In genomic region chr9:127770905-127771569, GRCh38 we compare ENCODE assay signal across 8 cellular contexts. TPM values are rescaled to one million over a fixed set of nuclear protein-coding genes. Genes with fewer than 3 reads are reported as not detected.
DNase-seq lines count a peak whose midpoint lies in the region; ATAC-seq and TF ChIP-seq lines count a peak whose summit lies in the region.

No MANE protein-coding gene starts in this region.

- H2AFZ ChIP-seq in OCI-LY1 (ENCODE audit: low read length), result no peak overlapping the region

- no peaks in the 10 kb centered on the region for H3K27me3 ChIP-seq in HUES64 (ENCODE audit: insufficient read depth, low read length)
- H3K27me3 ChIP-seq in OCI-LY1 (ENCODE audit: insufficient read depth, low read length), result no peaks in the 10 kb centered on the region

- H3K9ac ChIP-seq in HUES64 (ENCODE audit: low read depth, low read length) (no peak overlapping the region), OCI-LY1 (ENCODE audit: low read length) (peak overlapping the region; percentile 53)

- no peaks in the 10 kb centered on the region for H4K20me1 ChIP-seq in OCI-LY1 (ENCODE audit: insufficient read depth, low read length)

- intact Hi-C loops in mucosa of descending colon (cut with DNase I, micrococcal nuclease), result no loop called here

- H3K9me3 ChIP-seq in HUES64 (ENCODE audit: insufficient read depth, low read depth, low read length), result no peaks in the 10 kb centered on the region
- no peaks in the 10 kb centered on the region for H3K9me3 ChIP-seq in OCI-LY1 (ENCODE audit: low read length)
- no peaks in the 10 kb centered on the region for H3K9me3 ChIP-seq in mucosa of descending colon

- peaks cover 9% of the 10 kb centered on the region; the same call in 1 of the 2 replicates for H3K4me1 ChIP-seq in HUES64 (ENCODE audit: insufficient read depth, low read length)
- H3K4me1 ChIP-seq in OCI-LY1 (ENCODE audit: insufficient read depth, low read length, severe bottlenecking), result peaks cover 61% of the 10 kb centered on the region
- peaks cover 14% of the 10 kb centered on the region for H3K4me1 ChIP-seq in mucosa of descending colon (ENCODE audit: low read depth)

- no peaks in the 10 kb centered on the region for H3K9me2 ChIP-seq in OCI-LY1 (ENCODE audit: low read depth, low read length)

- ATAC-seq in GM21515 (IDR thresholded peaks at IDR 0.05; ENCODE audit: unreplicated experiment), result peak; percentile 82
- ATAC-seq in mucosa of descending colon, result peak; percentile 98

- no peaks in the 10 kb centered on the region for H3F3A ChIP-seq in OCI-LY1 (ENCODE audit: insufficient read depth, low read length)

- DNase-seq in D341Med (ENCODE audit: low spot score) (peak; percentile 98), activated T-cell treated with anti-CD3 and anti-CD28 coated beads for 4 hours (peak; percentile 91), epithelial cell of prostate (ENCODE audit: low read depth, low spot score) (peak; percentile 91), mucosa of descending colon (peak; percentile 98 to 100 (median 99))
- DNase-seq in stimulated activated CD8-positive, alpha-beta memory T cell treated with anti-CD3 and anti-CD28 coated beads, Interleukin-2, amount 100 ng/mL, for 48 hours (ENCODE audit: low read depth in 2 of 2), result peak; percentile 96

- H3K4me3 ChIP-seq in HUES64 (ENCODE audit: low read length), result peak overlapping the region; percentile 67
- peak overlapping the region; percentile 64 for H3K4me3 ChIP-seq in OCI-LY1 (ENCODE audit: low read depth, low read length, poor library complexity, severe bottlenecking)
- H3K4me3 ChIP-seq in mucosa of descending colon, result peak overlapping the region; percentile 6

- 2% methylated on average over 41 of the region's 43 CpGs for WGBS in HUES64

- no peak for TF ChIP-seq CTCF in OCI-LY1 (IDR thresholded peaks at IDR 0.05; ENCODE audit: low read length)
- no peak for TF ChIP-seq CTCF in mucosa of descending colon (IDR thresholded peaks at IDR 0.05)

- H3K36me3 ChIP-seq in HUES64 (ENCODE audit: insufficient read depth, low read length), result no peaks in the 10 kb centered on the region
- no peaks in the 10 kb centered on the region for H3K36me3 ChIP-seq in OCI-LY1 (ENCODE audit: insufficient read depth, low read length)
- no peaks in the 10 kb centered on the region for H3K36me3 ChIP-seq in mucosa of descending colon (ENCODE audit: low read depth)

- H3K27ac ChIP-seq in HUES64 (ENCODE audit: low read depth, low read length) (no peak overlapping the region), OCI-LY1 (ENCODE audit: low read depth, low read length, poor library complexity, severe bottlenecking) (peak overlapping the region; percentile 69), epithelial cell of prostate (no peak overlapping the region)

- H3K4me2 ChIP-seq in OCI-LY1 (ENCODE audit: low read length), result peak overlapping the region; percentile 86

- no peaks in the 10 kb centered on the region for H3K79me2 ChIP-seq in OCI-LY1 (ENCODE audit: insufficient read depth, low read length)

RNA-seq across cellular contexts. Expression of gene SH2D3C, which starts 7.4 kb away (rescaled TPM):
- polyA plus RNA-seq in HUES64 (2013, experiment 1 of 2), result 1.6 TPM
- 3.1 TPM for polyA plus RNA-seq in HUES64 (2013, experiment 2 of 2)
- total RNA-seq in mucosa of descending colon, result 1 to 10 TPM; 3.2 to 7.4 (median 4.7) TPM

RNA-seq across cellular contexts. Expression of gene CDK9, which starts 14.8 kb away (rescaled TPM):
- polyA plus RNA-seq in HUES64 (2013, experiment 1 of 2), result 61.8 TPM
- polyA plus RNA-seq in HUES64 (2013, experiment 2 of 2), result 57.8 TPM
- total RNA-seq in mucosa of descending colon, result 100 to 1,000 TPM in 1 of 3 donors, 10 to 100 TPM in 2; 67.8 to 111 (median 75.9) TPM

RNA-seq across cellular contexts. Expression of gene FPGS, which starts 31.6 kb away (rescaled TPM):
- polyA plus RNA-seq in HUES64 (2013, experiment 1 of 2), result 46.8 TPM
- 59.5 TPM for polyA plus RNA-seq in HUES64 (2013, experiment 2 of 2)
- 10 to 100 TPM; 41.0 to 46.5 (median 41.3) TPM for total RNA-seq in mucosa of descending colon

RNA-seq across cellular contexts. Expression of gene TOR2A, which starts 35.9 kb away (rescaled TPM):
- polyA plus RNA-seq in HUES64 (2013, experiment 1 of 2), result 9.2 TPM
- polyA plus RNA-seq in HUES64 (2013, experiment 2 of 2), result 13.4 TPM
- total RNA-seq in mucosa of descending colon, result 10 to 100 TPM; 19.7 to 30.2 (median 28.2) TPM

RNA-seq across cellular contexts. Expression of gene TTC16, which starts 55.2 kb away (rescaled TPM):
- polyA plus RNA-seq in HUES64 (2013, experiment 1 of 2), result not detected
- polyA plus RNA-seq in HUES64 (2013, experiment 2 of 2), result not detected
- under 1 TPM in 1 of 3 donors, not detected in 2; 0.31 TPM for total RNA-seq in mucosa of descending colon

Comparison
In these comparisons a context has a peak if more than half of its experiments do, and no peak if none do; other contexts are left out.
1. H3K4me3 ChIP-seq: peak in every context shown above with its lines; median percentile 67 in HUES64; 64 in OCI-LY1; 6 in mucosa of descending colon.